ENCODE assay signal across 13 cellular contexts in genomic region chr22:39999144-39999757, GRCh38. TPM values are rescaled to one million over a fixed set of nuclear protein-coding genes. Genes with fewer than 3 reads are reported as not detected.
DNase-seq lines count a peak whose midpoint lies in the region; ATAC-seq, FAIRE-seq and TF ChIP-seq lines count a peak whose summit lies in the region.
"Had no signal": no experiment of that assay in that cellular context is flagged by ENCODE, and none has a peak within 500 bp of the region (broad histone marks: within the 10 kb centered on the region; RNA-seq: fewer than 3 reads in every experiment).

No MANE protein-coding gene starts in this region.

- H4K8ac ChIP-seq in H1 (ENCODE audit: extremely low read depth, insufficient read depth, low read length): no peak overlapping the region; the same call in 1 of the 2 replicates

- H4K5ac ChIP-seq in H1 (ENCODE audit: insufficient read length, low read depth, low read length): no peak overlapping the region

- no peak for TF ChIP-seq CTCF in H1 (IDR thresholded peaks at IDR 0.05; ENCODE audit: control extremely low read depth in 1 of 3, insufficient read depth in 1 of 3, low read depth in 1 of 3, low read length in 3 of 3)

- POLR2A ChIA-PET in H1 (lab: Charles Lee; ENCODE audit: partially characterized antibody): interaction anchor here (1.2 to 6.5 kb wide), 2 partner anchors 10 to 19 kb away, joined by 3 to 44 read pairs; no protein-coding TSS in a partner anchor

- peaks cover 3 to 61% of the 10 kb centered on the region in 2 experiments for H3K79me2 ChIP-seq in H1 (ENCODE audit: control insufficient read depth in 1 of 2, insufficient read depth in 2 of 2, low read length in 2 of 2)

- H3K56ac ChIP-seq in H1 (replicated peaks; ENCODE audit: insufficient read length, low read depth, low read length): no peak overlapping the region

- peaks cover 0 to 4% of the 10 kb centered on the region in 2 experiments for H4K20me1 ChIP-seq in H1 (replicated peaks in 1 of 2; ENCODE audit: control insufficient read depth in 1 of 2, insufficient read depth in 2 of 2, low read length in 2 of 2)

- 0 out of 2 replicates have a peak overlapping the region, but pooled peaks have one; percentile 13 for H2BK20ac ChIP-seq in H1 (ENCODE audit: low read length)

- ATAC-seq in HG03045 (IDR thresholded peaks at IDR 0.05; ENCODE audit: unreplicated experiment): no peak

- H3K18ac ChIP-seq in H1 (ENCODE audit: extremely low read depth, low read length): no peak overlapping the region

- peak overlapping the region; percentile 23; the same call in 1 of the 2 replicates for H2BK12ac ChIP-seq in H1 (ENCODE audit: low read depth, low read length)

- no peak overlapping the region for H3K14ac ChIP-seq in H1 (ENCODE audit: insufficient read length)

- CTCF ChIA-PET in H1 (lab: Charles Lee; ENCODE audit: partially characterized antibody): interaction anchor here (1.0 to 16.1 kb wide), 6 partner anchors 10 to 465 kb away, joined by 3 to 159 read pairs (median 6); no protein-coding TSS in a partner anchor

- no peak overlapping the region for H3K4ac ChIP-seq in H1 (replicated peaks; ENCODE audit: insufficient read length, low read depth, low read length)

- peaks cover 29 to 61% (median 45%) of the 10 kb centered on the region in 4 experiments for H3K4me1 ChIP-seq in H1 (replicated peaks in 1 of 4; ENCODE audit: control insufficient read depth in 3 of 4, insufficient read depth in 4 of 4, low read length in 3 of 4)

- no peak overlapping the region for H3K27ac ChIP-seq in H1 (ENCODE audit: low read depth, low read length)

- peak; percentile 7 to 32; a peak in 1 of 4 replicates for TF ChIP-seq RAD21 in H1 (IDR thresholded peaks at IDR 0.05 in 1 of 2, conservative IDR thresholded peaks at IDR 0.05 in 1 of 2; ENCODE audit: low read depth in 2 of 2, low read length in 2 of 2)

- H3K4me2 ChIP-seq in H1 (ENCODE audit: insufficient read depth in 1 of 2, low read depth in 2 of 2, low read length in 2 of 2): peak overlapping the region; percentile 55 to 80; a peak in 3 of 4 replicates

- H2BK15ac ChIP-seq in H1 (ENCODE audit: low read length): no peak overlapping the region

- TF ChIP-seq POLR2A in H1 (IDR thresholded peaks at IDR 0.05; ENCODE audit: control extremely low read depth in 1 of 2, low read depth in 2 of 2, low read length in 2 of 2): no peak

- no peak overlapping the region for H2AFZ ChIP-seq in H1 (ENCODE audit: low read length)

- H3K9me3 ChIP-seq in H1 (ENCODE audit: insufficient read depth in 2 of 2, low read depth in 1 of 2, low read length in 1 of 2): no peaks in the 10 kb centered on the region
- H3K9me3 ChIP-seq: MG63 had no signal

- H3K79me1 ChIP-seq in H1 (ENCODE audit: low read depth, low read length): peaks cover 6% of the 10 kb centered on the region; the same call in 1 of the 2 replicates

- H3K23ac ChIP-seq in H1 (ENCODE audit: insufficient read length): no peak overlapping the region

- peak overlapping the region; percentile 76; the same call in 1 of the 2 replicates for H2BK5ac ChIP-seq in H1 (ENCODE audit: low read depth, low read length)

- FAIRE-seq in H1 (lab: Jason Lieb, UNC): no peak
- FAIRE-seq: GM18507 had no signal

- TF ChIP-seq EP300 in H1 (IDR thresholded peaks at IDR 0.05; ENCODE audit: borderline replicate concordance in 1 of 2, low read depth in 2 of 2, low read length in 2 of 2): no peak

- DNase-seq in NCI-H146 (lab: John Stamatoyannopoulos, UW) (peak; percentile 14), NCI-H146 treated with DMSO at 0.1 percent for 48 hours (lab: John Stamatoyannopoulos, UW; ENCODE audit: unreplicated experiment) (no peak), NOMO-1 treated with DMSO at 0.1 percent for 48 hours (lab: John Stamatoyannopoulos, UW; ENCODE audit: unreplicated experiment) (peak; percentile 73), H1 (ENCODE audit: low read depth in 1 of 2, low spot score in 2 of 2) (no peak), non-pigmented ciliary epithelial cell (ENCODE audit: low read depth) (peak; percentile 67), SK-N-DZ (ENCODE audit: low spot score) (no peak), NCI-H510A treated with DMSO at 0.1 percent for 48 hours (lab: John Stamatoyannopoulos, UW) (no peak)
- DNase-seq: ACHN; activated naive CD4-positive, alpha-beta T cell treated with Interleukin-2 at 50 U/mL for 16 hours; MG63 had no signal

- H2AK5ac ChIP-seq in H1 (ENCODE audit: low read depth, low read length): peak overlapping the region; percentile 30; the same call in 1 of the 2 replicates

- H3K9ac ChIP-seq in H1 (replicated peaks in 1 of 4; ENCODE audit: extremely low read depth in 1 of 4, low read depth in 3 of 4, low read length in 3 of 4): no peak overlapping the region

- peaks cover 8% of the 10 kb centered on the region; the same call in 1 of the 2 replicates for H3K23me2 ChIP-seq in H1 (ENCODE audit: low read depth, low read length)

- 87% methylated on average over 16 of the region's 16 CpGs; no CpG with 5 or more reads in 1 of the 2 experiments for WGBS in H1 (ENCODE audit: extremely low coverage in 1 of 2, insufficient coverage in 1 of 2, insufficient read length in 1 of 2, insufficient replicate concordance in 2 of 2, low coverage in 1 of 2, low lambda C conversion rate in 2 of 2, missing lambda C conversion rate in 1 of 2), 2 experiments

- H3K27me3 ChIP-seq in H1 (replicated peaks in 1 of 4; ENCODE audit: control insufficient read depth in 3 of 4, extremely low read depth in 1 of 4, insufficient read depth in 3 of 4, low read length in 3 of 4): peaks cover 0 to 12% (median 5%) of the 10 kb centered on the region in 4 experiments; a peak in 5 of 7 replicates
- H3K27me3 ChIP-seq: MG63 had no signal

- H2BK120ac ChIP-seq in H1 (replicated peaks; ENCODE audit: low read depth, low read length): no peak overlapping the region

- peak overlapping the region; percentile 38 for H4K91ac ChIP-seq in H1 (replicated peaks; ENCODE audit: insufficient read length, low read length)

- H3K4me3 ChIP-seq in H1 (ENCODE audit: extremely low read depth in 1 of 4, insufficient read depth in 2 of 4, low read depth in 3 of 4, low read length in 4 of 4): no peak overlapping the region
- H3K4me3 ChIP-seq: MG63 had no signal

- no peaks in the 10 kb centered on the region for H3K36me3 ChIP-seq in H1 (ENCODE audit: control insufficient read depth in 2 of 4, insufficient read depth in 4 of 4, low read length in 3 of 4)
- H3K36me3 ChIP-seq: MG63 had no signal

TF ChIP-seq in H1, 55 proteins besides CTCF, POLR2A, EP300 and RAD21:
- TF ChIP-seq CEBPB (IDR thresholded peaks at IDR 0.05; ENCODE audit: low read depth, low read length) (peak; percentile 47), TAF1 (IDR thresholded peaks at IDR 0.05; ENCODE audit: low read depth, low read length) (no peak), SP4 (IDR thresholded peaks at IDR 0.05; ENCODE audit: low read length) (no peak), GTF2F1 (IDR thresholded peaks at IDR 0.05; ENCODE audit: borderline replicate concordance, low read depth, low read length) (no peak)

RNA-seq across cellular contexts. Expression of gene FAM83F, which starts 4.5 kb away (rescaled TPM):
- total RNA-seq in H1 (2021; fragmentation: NEBNext Ultra II Directional; extraction: Animal tissue kit (Norgen Biotek cat#: 25700)): 18.9 and 20.9 TPM in 2 replicates
- 8.6 and 10.8 TPM in 2 replicates for polyA plus RNA-seq in H1 (2011; rRNA removed)
- 9.9 TPM for polyA plus RNA-seq in H1 (2011; cell fraction: cytosol; rRNA removed)
- polyA plus RNA-seq in H1 (2011; cell fraction: nucleus; rRNA removed): 13.0 TPM
- 7.5 to 9.3 TPM (median 8.6 TPM) in 4 replicates for polyA plus RNA-seq in H1 (2012, experiment 1 of 2)
- 6.2 TPM for polyA plus RNA-seq in H1 (2012, experiment 2 of 2)
- polyA plus RNA-seq in H1 (2013, experiment 1 of 2): 5.4 TPM
- polyA plus RNA-seq in H1 (2013, experiment 2 of 2): 5.4 TPM
- 21.7 and 25.4 TPM in 2 replicates for polyA minus RNA-seq in H1 (2011; rRNA and poly(A)+ RNA removed)
- polyA minus RNA-seq in H1 (2011; cell fraction: cytosol; rRNA and poly(A)+ RNA removed): 9.5 TPM
- polyA minus RNA-seq in H1 (2011; cell fraction: nucleus; rRNA and poly(A)+ RNA removed): 10.1 TPM
- not detected in 2 replicates for polyA plus RNA-seq in SK-N-DZ (2014; cell fraction: cytosol; rRNA removed)
- 0.01 TPM in 1 of 2 replicates, not detected in the other for polyA plus RNA-seq in SK-N-DZ (2014; cell fraction: nucleus; rRNA removed)
- total RNA-seq: osteoblast had no signal

RNA-seq across cellular contexts. Expression of gene TMA7B, which starts 39.1 kb away (rescaled TPM):
- total RNA-seq in H1 (2021; fragmentation: NEBNext Ultra II Directional; extraction: Animal tissue kit (Norgen Biotek cat#: 25700)): not detected in 2 replicates
- polyA plus RNA-seq in H1 (2011; rRNA removed): not detected in 2 replicates
- not detected for polyA plus RNA-seq in H1 (2011; cell fraction: cytosol; rRNA removed)
- not detected for polyA plus RNA-seq in H1 (2011; cell fraction: nucleus; rRNA removed)
- polyA plus RNA-seq in H1 (2012, experiment 1 of 2): not detected in 4 replicates
- polyA plus RNA-seq in H1 (2012, experiment 2 of 2): not detected
- polyA plus RNA-seq in H1 (2013, experiment 1 of 2): not detected
- polyA plus RNA-seq in H1 (2013, experiment 2 of 2): not detected
- not detected in 2 replicates for polyA minus RNA-seq in H1 (2011; rRNA and poly(A)+ RNA removed)
- polyA minus RNA-seq in H1 (2011; cell fraction: cytosol; rRNA and poly(A)+ RNA removed): not detected
- not detected for polyA minus RNA-seq in H1 (2011; cell fraction: nucleus; rRNA and poly(A)+ RNA removed)
- polyA plus RNA-seq in SK-N-DZ (2014; cell fraction: cytosol; rRNA removed): not detected in 2 replicates
- not detected in 2 replicates for polyA plus RNA-seq in SK-N-DZ (2014; cell fraction: nucleus; rRNA removed)
- total RNA-seq: osteoblast had no signal

Comparison
In these comparisons a context has a peak if more than half of its experiments do, and no peak if none do; other contexts are left out.
1. DNase-seq: peak in NCI-H146 (single experiment), NOMO-1 treated with DMSO at 0.1 percent for 48 hours (single experiment) and non-pigmented ciliary epithelial cell (single experiment); none in NCI-H146 treated with DMSO at 0.1 percent for 48 hours (single experiment), H1 (0 of 2), SK-N-DZ (single experiment) and NCI-H510A treated with DMSO at 0.1 percent for 48 hours (single experiment).